In the genomic region with DNA sequence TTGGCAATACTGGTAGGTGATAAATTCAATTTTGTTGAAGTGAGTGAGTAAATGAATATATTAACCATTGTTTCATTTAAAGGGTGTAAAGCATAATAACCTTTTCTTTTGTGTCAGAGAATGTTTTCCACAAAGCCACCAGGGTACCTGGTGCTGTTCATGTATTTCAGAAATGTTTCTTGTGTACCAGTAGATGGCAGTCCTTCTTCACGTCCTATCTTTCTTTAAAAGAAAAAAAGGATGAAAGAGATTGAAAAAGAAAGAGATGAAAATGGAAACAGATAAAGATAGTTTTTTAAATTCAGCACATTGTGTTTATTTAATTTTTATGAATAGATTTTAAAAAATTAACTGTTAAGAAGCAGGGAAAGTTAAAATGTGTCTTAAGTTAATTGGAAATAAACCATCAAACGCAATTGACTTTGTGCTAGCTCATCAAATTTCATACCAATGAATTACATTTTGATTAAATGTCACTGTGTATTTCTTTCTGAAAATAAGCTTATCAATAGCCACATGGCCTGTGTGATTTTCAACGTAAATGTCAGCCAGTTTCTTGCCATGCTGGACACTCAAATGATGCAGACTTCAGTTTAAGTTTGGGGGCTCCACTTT, we compare ENCODE assay signal across 8 cellular contexts.
DNase-seq lines count a peak whose midpoint lies in the region; ATAC-seq and TF ChIP-seq lines count a peak whose summit lies in the region.

No MANE protein-coding gene starts in this region.

- H3K36me3 Mint-ChIP-seq in nephron progenitor cell (ENCODE audit: low read depth) = no peaks in the 10 kb centered on the region

- H3K27me3 ChIP-seq in brain microvascular endothelial cell (replicated peaks) = no peaks in the 10 kb centered on the region

- no peaks in the 10 kb centered on the region for H3K27me3 Mint-ChIP-seq in nephron progenitor cell (ENCODE audit: low read depth, poor library complexity)

- H3K4me3 Mint-ChIP-seq in nephron progenitor cell = no peak overlapping the region

- H3K4me1 Mint-ChIP-seq in nephron progenitor cell = no peaks in the 10 kb centered on the region

- H3K27ac ChIP-seq in brain microvascular endothelial cell = no peak overlapping the region

- no peak overlapping the region for H3K4me3 ChIP-seq in brain microvascular endothelial cell (ENCODE audit: low read depth, low read length)

- ATAC-seq in GM18907 (IDR thresholded peaks at IDR 0.05; ENCODE audit: unreplicated experiment) (peak; percentile 60), HG03432 (IDR thresholded peaks at IDR 0.05; ENCODE audit: unreplicated experiment) (no peak), GM21528 (IDR thresholded peaks at IDR 0.05; ENCODE audit: low FRiP score, unreplicated experiment) (no peak)

- H3K36me3 ChIP-seq in brain microvascular endothelial cell (replicated peaks) = no peaks in the 10 kb centered on the region

- peak; percentile 38 for DNase-seq in Ammon's horn (ENCODE audit: low spot score)
- peak; percentile 7 for DNase-seq in NCI-H2196 (lab: John Stamatoyannopoulos, UW; ENCODE audit: unreplicated experiment)
- DNase-seq in brain microvascular endothelial cell = peak; percentile 0
- DNase-seq in nephron progenitor cell = no peak
- DNase-seq in activated gamma-delta T cell treated with Interleukin-2 at 50 U/mL for 16 hours = no peak

- in situ Hi-C loops in brain microvascular endothelial cell (cut with HindIII; ENCODE audit: low pct_ligation_motif_present, low sequenced_read_pairs) = no loop called here

- H3K9me3 Mint-ChIP-seq in nephron progenitor cell = no peaks in the 10 kb centered on the region

- peak; percentile 43 for TF ChIP-seq CTCF in brain microvascular endothelial cell (IDR thresholded peaks at IDR 0.05; ENCODE audit: low read depth, low read length, missing control alignments)
- TF ChIP-seq CTCF in nephron progenitor cell (IDR thresholded peaks at IDR 0.05) = peak; percentile 73

- no peak overlapping the region for H3K27ac Mint-ChIP-seq in nephron progenitor cell

Comparison
In these comparisons a context has a peak if more than half of its experiments do, and no peak if none do; other contexts are left out.
1. DNase-seq: peak in Ammon's horn (single experiment), NCI-H2196 (single experiment) and brain microvascular endothelial cell (single experiment); none in nephron progenitor cell (single experiment) and activated gamma-delta T cell treated with Interleukin-2 at 50 U/mL for 16 hours (single experiment).